9 cellular contexts compared by ENCODE assay signal in the genomic region with DNA sequence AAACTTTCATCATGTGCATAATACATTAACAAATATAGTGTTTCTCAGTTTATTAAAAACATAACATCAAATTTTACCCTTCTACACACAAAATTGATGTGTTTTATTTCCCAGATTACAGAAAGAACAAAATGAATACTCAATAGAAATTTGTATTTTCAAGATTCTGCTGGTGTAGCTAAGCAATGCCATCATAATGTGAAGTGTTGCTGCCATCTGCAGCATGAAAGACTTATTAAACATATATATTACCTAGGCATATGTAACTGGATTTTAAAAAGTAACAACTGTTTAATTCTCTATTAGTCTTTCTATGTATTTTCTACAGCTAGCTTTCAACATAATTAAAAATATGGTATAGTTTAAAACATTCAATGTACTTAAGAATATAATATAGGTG. TPM values are rescaled to one million over a fixed set of nuclear protein-coding genes. Genes with fewer than 3 reads are reported as not detected.
DNase-seq lines count a peak whose midpoint lies in the region; ATAC-seq, FAIRE-seq and TF ChIP-seq lines count a peak whose summit lies in the region.
"Had no signal": no experiment of that assay in that cellular context is flagged by ENCODE, and none has a peak within 500 bp of the region (broad histone marks: within the 10 kb centered on the region; RNA-seq: fewer than 3 reads in every experiment).

No MANE protein-coding gene starts in this region.

- H3F3A ChIP-seq in GM23338 (replicated peaks; ENCODE audit: low read depth) = no peaks in the 10 kb centered on the region

- peak; percentile 56 for DNase-seq in activated naive CD4-positive, alpha-beta T cell treated with anti-CD3 and anti-CD28 coated beads for 36 hours
- DNase-seq in activated naive CD4-positive, alpha-beta T cell treated with anti-CD3 and anti-CD28 coated beads, Interleukin-2, amount 50 U/mL, for 16 hours = no peak
- peak; percentile 53 for DNase-seq in GM23338 (ENCODE audit: low spot score)
- DNase-seq in NCI-H146 (lab: John Stamatoyannopoulos, UW) = peak; percentile 49
- peak; percentile 84 for DNase-seq in adipocyte (ENCODE audit: low read depth)
- peak; percentile 72 for DNase-seq in testis

- no peaks in the 10 kb centered on the region for H3K79me2 ChIP-seq in GM23338 (replicated peaks; ENCODE audit: insufficient read depth)

- no peak overlapping the region for H3K27ac Mint-ChIP-seq in activated naive CD4-positive, alpha-beta T cell treated with anti-CD3 and anti-CD28 coated beads for 36 hours
- H3K27ac Mint-ChIP-seq in GM23338 = no peak overlapping the region

- peaks cover 9% of the 10 kb centered on the region for H3K9me3 ChIP-seq in adipocyte (ENCODE audit: control insufficient read depth, low read length)
- H3K9me3 ChIP-seq in testis = no peaks in the 10 kb centered on the region

- H3K9me2 ChIP-seq in GM23338 (ENCODE audit: insufficient read depth) = no peaks in the 10 kb centered on the region

- no peaks in the 10 kb centered on the region for H3K27me3 ChIP-seq in GM23338 (ENCODE audit: insufficient read depth)
- no peaks in the 10 kb centered on the region for H3K27me3 ChIP-seq in adipocyte (replicated peaks; ENCODE audit: control insufficient read depth, insufficient read depth, low read length)
- H3K27me3 ChIP-seq in testis = no peaks in the 10 kb centered on the region

- H3K27ac ChIP-seq in GM23338 (ENCODE audit: low read depth) (no peak overlapping the region), testis (no peak overlapping the region)
- H3K27ac ChIP-seq: epithelial cell of prostate had no signal

- H3K4me2 ChIP-seq in GM23338 = no peak overlapping the region

- no peaks in the 10 kb centered on the region for H3K4me1 ChIP-seq in GM23338 (ENCODE audit: insufficient read depth)
- H3K4me1 ChIP-seq in adipocyte (ENCODE audit: control insufficient read depth, insufficient read depth, low read length) = no peaks in the 10 kb centered on the region
- no peaks in the 10 kb centered on the region for H3K4me1 ChIP-seq in testis

- no peak overlapping the region for H3K4me3 ChIP-seq in GM23338
- no peak overlapping the region for H3K4me3 ChIP-seq in adipocyte (ENCODE audit: low read length)
- H3K4me3 ChIP-seq in testis = no peak overlapping the region

- peak; percentile 97 for FAIRE-seq in islet of Langerhans (lab: Jason Lieb, UNC)

- no peak for TF ChIP-seq POLR2A in testis (IDR thresholded peaks at IDR 0.05)

- H3K36me3 ChIP-seq in GM23338 (ENCODE audit: insufficient read depth) = peaks cover 7% of the 10 kb centered on the region; the same call in 1 of the 2 replicates
- no peaks in the 10 kb centered on the region for H3K36me3 ChIP-seq in adipocyte (ENCODE audit: control insufficient read depth, insufficient read depth, low read length, severe bottlenecking)
- H3K36me3 ChIP-seq in testis (ENCODE audit: low read depth, missing control alignments) = no peaks in the 10 kb centered on the region

- no peaks in the 10 kb centered on the region for H3K27me3 Mint-ChIP-seq in activated naive CD4-positive, alpha-beta T cell treated with anti-CD3 and anti-CD28 coated beads for 36 hours (ENCODE audit: low read depth)
- peaks cover 3% of the 10 kb centered on the region for H3K27me3 Mint-ChIP-seq in GM23338 (ENCODE audit: insufficient read depth, low read depth, poor library complexity)

- no peaks in the 10 kb centered on the region for H3K4me1 Mint-ChIP-seq in activated naive CD4-positive, alpha-beta T cell treated with anti-CD3 and anti-CD28 coated beads for 36 hours (ENCODE audit: low read depth)
- H3K4me1 Mint-ChIP-seq in GM23338 = no peaks in the 10 kb centered on the region

- no peak for ATAC-seq in GM23338
- no peak for ATAC-seq in GM21737 (IDR thresholded peaks at IDR 0.05; ENCODE audit: unreplicated experiment)

- no peaks in the 10 kb centered on the region for H3K36me3 Mint-ChIP-seq in activated naive CD4-positive, alpha-beta T cell treated with anti-CD3 and anti-CD28 coated beads for 36 hours (ENCODE audit: low read depth)
- H3K36me3 Mint-ChIP-seq in GM23338 (ENCODE audit: low read depth) = peaks cover 13% of the 10 kb centered on the region

- peaks cover 2% of the 10 kb centered on the region for H3K9me3 Mint-ChIP-seq in activated naive CD4-positive, alpha-beta T cell treated with anti-CD3 and anti-CD28 coated beads for 36 hours
- peaks cover 9% of the 10 kb centered on the region for H3K9me3 Mint-ChIP-seq in GM23338

- intact Hi-C loops in activated naive CD4-positive, alpha-beta T cell treated with anti-CD3 and anti-CD28 coated beads for 36 hours (cut with micrococcal nuclease) = loop anchor here (1.0 to 5.0 kb wide), 5 partner anchors 195 to 511 kb away; no protein-coding TSS in a partner anchor
- intact Hi-C loops in testis (cut with DNase I; ENCODE audit: low total_unique reads) = no loop called here

- TF ChIP-seq CTCF in GM23338 (conservative IDR thresholded peaks at IDR 0.05; ENCODE audit: low read depth in 2 of 2) (peak; percentile 64 to 74), testis (IDR thresholded peaks at IDR 0.05) (peak; percentile 10 to 34 (median 23))

- CTCF ChIA-PET in activated naive CD4-positive, alpha-beta T cell treated with anti-CD3 and anti-CD28 coated beads for 36 hours (lab: Charles Lee) = interaction anchor here (0.6 to 2.1 kb wide), 8 partner anchors 34 to 388 kb away, joined by 3 to 26 read pairs (median 4); partner anchors contain the start of gene PLSCR1

- H3K4me3 Mint-ChIP-seq in activated naive CD4-positive, alpha-beta T cell treated with anti-CD3 and anti-CD28 coated beads for 36 hours = no peak overlapping the region
- H3K4me3 Mint-ChIP-seq in GM23338 = no peak overlapping the region

- no peak overlapping the region for H2AFZ ChIP-seq in GM23338

- H4K20me1 ChIP-seq in GM23338 (replicated peaks; ENCODE audit: insufficient read depth) = no peaks in the 10 kb centered on the region

- no peak overlapping the region for H3K9ac ChIP-seq in adipocyte (ENCODE audit: low read length)

TF ChIP-seq in GM23338, 12 proteins besides CTCF, POLR2A, EP300 and RAD21 (continues in another document):
- TF ChIP-seq ZNF331 (CRISPR knock-in tag; IDR thresholded peaks at IDR 0.05; ENCODE audit: low read depth) (no peak), JUNB (IDR thresholded peaks at IDR 0.05; ENCODE audit: unreplicated experiment) (no peak), EZH2 (IDR thresholded peaks at IDR 0.05; ENCODE audit: low read depth, unreplicated experiment) (no peak), POLR2AphosphoS5 (IDR thresholded peaks at IDR 0.05; ENCODE audit: low read depth) (no peak), EZH2phosphoT487 (IDR thresholded peaks at IDR 0.05; ENCODE audit: unreplicated experiment) (no peak)
- TF ChIP-seq, protein P1, sequence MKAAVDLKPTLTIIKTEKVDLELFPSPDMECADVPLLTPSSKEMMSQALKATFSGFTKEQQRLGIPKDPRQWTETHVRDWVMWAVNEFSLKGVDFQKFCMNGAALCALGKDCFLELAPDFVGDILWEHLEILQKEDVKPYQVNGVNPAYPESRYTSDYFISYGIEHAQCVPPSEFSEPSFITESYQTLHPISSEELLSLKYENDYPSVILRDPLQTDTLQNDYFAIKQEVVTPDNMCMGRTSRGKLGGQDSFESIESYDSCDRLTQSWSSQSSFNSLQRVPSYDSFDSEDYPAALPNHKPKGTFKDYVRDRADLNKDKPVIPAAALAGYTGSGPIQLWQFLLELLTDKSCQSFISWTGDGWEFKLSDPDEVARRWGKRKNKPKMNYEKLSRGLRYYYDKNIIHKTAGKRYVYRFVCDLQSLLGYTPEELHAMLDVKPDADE (IDR thresholded peaks at IDR 0.05) = no peak
- TF ChIP-seq, protein P2, sequence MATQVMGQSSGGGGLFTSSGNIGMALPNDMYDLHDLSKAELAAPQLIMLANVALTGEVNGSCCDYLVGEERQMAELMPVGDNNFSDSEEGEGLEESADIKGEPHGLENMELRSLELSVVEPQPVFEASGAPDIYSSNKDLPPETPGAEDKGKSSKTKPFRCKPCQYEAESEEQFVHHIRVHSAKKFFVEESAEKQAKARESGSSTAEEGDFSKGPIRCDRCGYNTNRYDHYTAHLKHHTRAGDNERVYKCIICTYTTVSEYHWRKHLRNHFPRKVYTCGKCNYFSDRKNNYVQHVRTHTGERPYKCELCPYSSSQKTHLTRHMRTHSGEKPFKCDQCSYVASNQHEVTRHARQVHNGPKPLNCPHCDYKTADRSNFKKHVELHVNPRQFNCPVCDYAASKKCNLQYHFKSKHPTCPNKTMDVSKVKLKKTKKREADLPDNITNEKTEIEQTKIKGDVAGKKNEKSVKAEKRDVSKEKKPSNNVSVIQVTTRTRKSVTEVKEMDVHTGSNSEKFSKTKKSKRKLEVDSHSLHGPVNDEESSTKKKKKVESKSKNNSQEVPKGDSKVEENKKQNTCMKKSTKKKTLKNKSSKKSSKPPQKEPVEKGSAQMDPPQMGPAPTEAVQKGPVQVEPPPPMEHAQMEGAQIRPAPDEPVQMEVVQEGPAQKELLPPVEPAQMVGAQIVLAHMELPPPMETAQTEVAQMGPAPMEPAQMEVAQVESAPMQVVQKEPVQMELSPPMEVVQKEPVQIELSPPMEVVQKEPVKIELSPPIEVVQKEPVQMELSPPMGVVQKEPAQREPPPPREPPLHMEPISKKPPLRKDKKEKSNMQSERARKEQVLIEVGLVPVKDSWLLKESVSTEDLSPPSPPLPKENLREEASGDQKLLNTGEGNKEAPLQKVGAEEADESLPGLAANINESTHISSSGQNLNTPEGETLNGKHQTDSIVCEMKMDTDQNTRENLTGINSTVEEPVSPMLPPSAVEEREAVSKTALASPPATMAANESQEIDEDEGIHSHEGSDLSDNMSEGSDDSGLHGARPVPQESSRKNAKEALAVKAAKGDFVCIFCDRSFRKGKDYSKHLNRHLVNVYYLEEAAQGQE (IDR thresholded peaks at IDR 0.05; ENCODE audit: unreplicated experiment) = no peak

RNA-seq across cellular contexts. Expression of gene PLSCR5, which starts 27.5 kb away (rescaled TPM):
- not detected for total RNA-seq in activated naive CD4-positive, alpha-beta T cell treated with anti-CD3 and anti-CD28 coated beads for 36 hours
- not detected in 2 replicates for total RNA-seq in GM23338 (2014; rRNA removed; shearing (Covaris generic))
- polyA plus RNA-seq in GM23338 (2016; fragmentation: Nextera tagmentation; extraction: Ambion mirVana) = not detected in 2 replicates
- not detected for total RNA-seq in testis
- not detected for polyA plus RNA-seq in testis (ENCODE audit: insufficient read depth, low read depth, low replicate concordance)

RNA-seq across cellular contexts. Expression of gene PLSCR1, which starts 33.3 kb away (rescaled TPM):
- total RNA-seq in activated naive CD4-positive, alpha-beta T cell treated with anti-CD3 and anti-CD28 coated beads for 36 hours = 10 to 100 TPM; 60.1 to 64.3 TPM
- total RNA-seq in GM23338 (2014; rRNA removed; shearing (Covaris generic)) = 70.2 and 78.3 TPM in 2 replicates
- polyA plus RNA-seq in GM23338 (2016; fragmentation: Nextera tagmentation; extraction: Ambion mirVana) = 47.3 and 62.7 TPM in 2 replicates
- 10 to 100 TPM; 46.9 to 83.4 TPM for total RNA-seq in testis
- 32.1 TPM for polyA plus RNA-seq in testis (ENCODE audit: insufficient read depth, low read depth, low replicate concordance)
